Comparison of ENCODE assay signal across 8 cellular contexts in the genomic region with DNA sequence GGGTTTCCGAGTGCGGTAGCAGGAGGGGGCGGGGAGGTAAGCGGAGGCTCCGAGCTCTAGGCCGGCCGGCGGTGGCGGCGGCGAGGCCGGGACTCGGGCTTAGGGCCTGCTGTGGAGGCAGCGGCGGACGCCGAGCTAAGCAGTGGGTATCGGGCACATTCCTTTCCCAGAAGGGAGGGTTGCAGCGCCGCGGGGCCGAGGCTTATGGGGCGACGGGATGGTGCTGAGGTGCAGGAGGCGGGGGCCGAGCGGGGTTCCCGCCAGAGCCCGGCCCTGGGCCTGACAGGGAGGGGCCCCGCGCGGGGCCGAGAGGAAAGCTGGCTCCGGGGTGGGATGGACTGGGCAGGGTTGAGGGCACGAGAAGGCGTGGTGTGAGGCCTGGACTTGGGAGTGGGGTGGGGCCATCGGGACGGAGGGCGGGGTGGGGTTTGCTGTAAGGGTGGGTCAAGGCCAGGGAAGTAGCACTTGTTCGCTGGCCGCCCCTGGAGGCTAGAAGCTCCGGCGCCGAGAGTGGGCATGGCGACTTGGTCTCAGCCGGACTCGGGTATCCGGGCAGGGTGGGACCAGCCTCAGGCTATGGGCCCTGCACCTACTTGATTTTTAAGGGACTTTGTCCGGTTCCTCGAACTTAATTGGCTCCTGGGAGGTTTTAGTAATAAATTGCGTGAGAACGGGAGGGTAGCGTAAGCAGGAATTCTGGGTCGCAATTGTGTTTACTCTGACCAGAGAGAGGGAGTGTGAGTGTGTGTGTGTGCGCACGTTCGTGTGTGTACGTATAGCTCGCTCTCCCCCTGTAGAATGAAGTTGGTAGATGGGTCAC. TPM values are rescaled to one million over a fixed set of nuclear protein-coding genes. Genes with fewer than 3 reads are reported as not detected.
DNase-seq lines count a peak whose midpoint lies in the region; ATAC-seq, FAIRE-seq and TF ChIP-seq lines count a peak whose summit lies in the region.

A gene with protein sequence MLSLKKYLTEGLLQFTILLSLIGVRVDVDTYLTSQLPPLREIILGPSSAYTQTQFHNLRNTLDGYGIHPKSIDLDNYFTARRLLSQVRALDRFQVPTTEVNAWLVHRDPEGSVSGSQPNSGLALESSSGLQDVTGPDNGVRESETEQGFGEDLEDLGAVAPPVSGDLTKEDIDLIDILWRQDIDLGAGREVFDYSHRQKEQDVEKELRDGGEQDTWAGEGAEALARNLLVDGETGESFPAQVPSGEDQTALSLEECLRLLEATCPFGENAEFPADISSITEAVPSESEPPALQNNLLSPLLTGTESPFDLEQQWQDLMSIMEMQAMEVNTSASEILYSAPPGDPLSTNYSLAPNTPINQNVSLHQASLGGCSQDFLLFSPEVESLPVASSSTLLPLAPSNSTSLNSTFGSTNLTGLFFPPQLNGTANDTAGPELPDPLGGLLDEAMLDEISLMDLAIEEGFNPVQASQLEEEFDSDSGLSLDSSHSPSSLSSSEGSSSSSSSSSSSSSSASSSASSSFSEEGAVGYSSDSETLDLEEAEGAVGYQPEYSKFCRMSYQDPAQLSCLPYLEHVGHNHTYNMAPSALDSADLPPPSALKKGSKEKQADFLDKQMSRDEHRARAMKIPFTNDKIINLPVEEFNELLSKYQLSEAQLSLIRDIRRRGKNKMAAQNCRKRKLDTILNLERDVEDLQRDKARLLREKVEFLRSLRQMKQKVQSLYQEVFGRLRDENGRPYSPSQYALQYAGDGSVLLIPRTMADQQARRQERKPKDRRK (plus strand): TSS at position 39 of the 820 bp plus-strand sequence. CDS start 2,760 bp downstream, outside the sequence.

- H3K79me2 ChIP-seq in DOHH2 (ENCODE audit: control insufficient read depth, low read length) = peaks cover 76% of the 10 kb centered on the region
- H3K79me2 ChIP-seq in astrocyte (ENCODE audit: insufficient read depth, low read length) = peaks cover 59% of the 10 kb centered on the region

- H3K4me3 ChIP-seq in DOHH2 (ENCODE audit: low read length) (peak within 1 kb of the TSS; percentile 84), astrocyte (ENCODE audit: insufficient read depth, low read depth, low read length) (peak within 1 kb of the TSS; percentile 94), right cardiac atrium (ENCODE audit: low read length) (peak within 1 kb of the TSS; percentile 71), prostate gland (peak within 1 kb of the TSS; percentile 77 to 92)

- WGBS in right cardiac atrium = under 1% methylated on average over 59 of the region's 59 CpGs
- WGBS in prostate gland = under 1% methylated on average over 59 of the region's 59 CpGs

- no peaks in the 10 kb centered on the region for H3K27me3 Mint-ChIP-seq in astrocyte (ENCODE audit: low read depth, unreplicated experiment)

- H3K4me2 ChIP-seq in DOHH2 (ENCODE audit: low read length) (peak within 1 kb of the TSS; percentile 77), astrocyte (ENCODE audit: low read length) (peak within 1 kb of the TSS; percentile 90)

- H3K4me1 Mint-ChIP-seq in astrocyte (ENCODE audit: low read depth, unreplicated experiment) = peaks cover 52% of the 10 kb centered on the region

- peak within 1 kb of the TSS; percentile 100 for H3K27ac Mint-ChIP-seq in astrocyte (ENCODE audit: unreplicated experiment)

- H2AFZ ChIP-seq in astrocyte (ENCODE audit: low read depth, low read length) = peak within 1 kb of the TSS; percentile 97

- peak within 1 kb of the TSS; percentile 95 for H3K9ac ChIP-seq in astrocyte (ENCODE audit: low read length)

- H3K9me3 ChIP-seq in DOHH2 (ENCODE audit: control insufficient read depth, insufficient read depth, low read length) = no peaks in the 10 kb centered on the region
- no peaks in the 10 kb centered on the region for H3K9me3 ChIP-seq in astrocyte (ENCODE audit: insufficient read depth, low read depth, low read length)
- H3K9me3 ChIP-seq in right cardiac atrium (ENCODE audit: control insufficient read depth, low read length) = no peaks in the 10 kb centered on the region
- no peaks in the 10 kb centered on the region for H3K9me3 ChIP-seq in prostate gland

- peak; percentile 40 for ATAC-seq in GM19452 (IDR thresholded peaks at IDR 0.05; ENCODE audit: unreplicated experiment)
- ATAC-seq in HG03520 (IDR thresholded peaks at IDR 0.05; ENCODE audit: unreplicated experiment) = peak; percentile 31
- peak; percentile 85 to 87 for ATAC-seq in right cardiac atrium
- ATAC-seq in HG03565 (IDR thresholded peaks at IDR 0.05; ENCODE audit: unreplicated experiment) = no peak

- peaks cover 7% of the 10 kb centered on the region for H3K36me3 Mint-ChIP-seq in astrocyte (ENCODE audit: low read depth, unreplicated experiment)

- no peaks in the 10 kb centered on the region for H3K9me2 ChIP-seq in DOHH2 (replicated peaks; ENCODE audit: control insufficient read depth, low read length)

- peak; percentile 60 for TF ChIP-seq POLR2A in prostate gland (IDR thresholded peaks at IDR 0.05)

- TF ChIP-seq CTCF in DOHH2 (IDR thresholded peaks at IDR 0.05; ENCODE audit: low read depth, low read length, poor library complexity, severe bottlenecking) (no peak), astrocyte (IDR thresholded peaks at IDR 0.05; ENCODE audit: insufficient read depth, low read depth, low read length) (no peak), prostate gland (IDR thresholded peaks at IDR 0.05) (no peak)

- intact Hi-C loops in right cardiac atrium (cut with DNase I) = no loop called here
- intact Hi-C loops in prostate gland (cut with DNase I) = no loop called here

- FAIRE-seq in astrocyte (lab: Jason Lieb, UNC) = no peak

- H4K20me1 ChIP-seq in DOHH2 (ENCODE audit: control insufficient read depth, insufficient read depth, low read depth, low read length) (peaks cover 13% of the 10 kb centered on the region; the same call in 1 of the 2 replicates), astrocyte (ENCODE audit: insufficient read depth, low read length) (peaks cover 30% of the 10 kb centered on the region)

- H3K36me3 ChIP-seq in DOHH2 (ENCODE audit: control insufficient read depth, low read length) (peaks cover 46% of the 10 kb centered on the region), astrocyte (ENCODE audit: insufficient read depth, low read length) (peaks cover 5% of the 10 kb centered on the region), prostate gland (no peaks in the 10 kb centered on the region)

- H3K4me3 Mint-ChIP-seq in astrocyte (ENCODE audit: unreplicated experiment) = peak within 1 kb of the TSS; percentile 99

- H3F3A ChIP-seq in DOHH2 (ENCODE audit: control insufficient read depth, insufficient read depth) = no peaks in the 10 kb centered on the region

- no peaks in the 10 kb centered on the region for H3K9me3 Mint-ChIP-seq in astrocyte (ENCODE audit: unreplicated experiment)

- H3K27ac ChIP-seq in DOHH2 (ENCODE audit: low read depth, low read length) (peak within 1 kb of the TSS; percentile 76), astrocyte (ENCODE audit: low read depth, low read length) (peak within 1 kb of the TSS; percentile 95), right cardiac atrium (ENCODE audit: low read length) (peak within 1 kb of the TSS; percentile 100), prostate gland (peak within 1 kb of the TSS; percentile 95 to 98)

- H3K27me3 ChIP-seq in DOHH2 (ENCODE audit: control insufficient read depth, low read length) (no peaks in the 10 kb centered on the region), astrocyte (ENCODE audit: insufficient read depth, low read length) (no peaks in the 10 kb centered on the region), right cardiac atrium (ENCODE audit: control insufficient read depth, insufficient read depth) (no peaks in the 10 kb centered on the region), prostate gland (replicated peaks; ENCODE audit: insufficient read depth) (no peaks in the 10 kb centered on the region)

- DNase-seq in OCI-M1 (lab: John Stamatoyannopoulos, UW) (peak; percentile 93), astrocyte (ENCODE audit: low read depth) (peak; percentile 84), right cardiac atrium (peak; percentile 93 to 97 (median 97)), prostate gland (ENCODE audit: low spot score) (peak; percentile 74)

- H3K4me1 ChIP-seq in DOHH2 (ENCODE audit: control insufficient read depth, low read length) (peaks cover 63% of the 10 kb centered on the region), astrocyte (ENCODE audit: insufficient read depth, low read length) (peaks cover 51% of the 10 kb centered on the region), right cardiac atrium (ENCODE audit: control insufficient read depth, insufficient read depth, low read length) (peaks cover 22% of the 10 kb centered on the region), prostate gland (replicated peaks) (peaks cover 43% of the 10 kb centered on the region)

RNA-seq across cellular contexts. Expression of the gene that starts here (rescaled TPM):
- 344 and 348 TPM in 2 replicates for total RNA-seq in astrocyte
- 100 to 1,000 TPM; 603 to 811 (median 785) TPM for total RNA-seq in right cardiac atrium
- polyA plus RNA-seq in right cardiac atrium = 661 TPM
- 100 to 1,000 TPM in 1 of 2 donors, 10 to 100 TPM in 1; 87.8 to 244 TPM for total RNA-seq in prostate gland
